1 cellular context compared by ENCODE assay signal in genomic region chr17:81057079-81057730, GRCh38.
A peak's percentile ranks its signal among the peaks of the same experiment; 100 is the strongest.
TF ChIP-seq lines count a peak whose summit lies in the region.

No MANE protein-coding gene starts in this region.

TF ChIP-seq in K562, 482 proteins besides CTCF, POLR2A, EP300 and RAD21 (continued from another document and continues in another):
- TF ChIP-seq ZBTB49 (CRISPR knock-in tag; IDR thresholded peaks at IDR 0.05; ENCODE audit: borderline replicate concordance): no peak
- no peak; the same call in 1 of the 2 replicates for TF ChIP-seq KLF6 (CRISPR knock-in tag; IDR thresholded peaks at IDR 0.05; ENCODE audit: borderline replicate concordance)
- TF ChIP-seq SFPQ (IDR thresholded peaks at IDR 0.05; ENCODE audit: low read depth, low read length): no peak
- TF ChIP-seq ZNF174 (CRISPR knock-in tag; IDR thresholded peaks at IDR 0.05): no peak
- no peak for TF ChIP-seq TEAD2 (tag; IDR thresholded peaks at IDR 0.05)
- TF ChIP-seq ATF2 (CRISPR knock-in tag; IDR thresholded peaks at IDR 0.05): no peak
- no peak for TF ChIP-seq RFX5 (IDR thresholded peaks at IDR 0.05; ENCODE audit: low read depth, low read length)
- no peak for TF ChIP-seq ZNF79 (CRISPR knock-in tag; IDR thresholded peaks at IDR 0.05; ENCODE audit: low read depth)
- no peak for TF ChIP-seq TAL1 (IDR thresholded peaks at IDR 0.05)
- no peak for TF ChIP-seq POLR2AphosphoS5 (IDR thresholded peaks at IDR 0.05; ENCODE audit: control insufficient read depth, insufficient read depth, low read depth, low read length)
- TF ChIP-seq ZNF609 (CRISPR knock-in tag; IDR thresholded peaks at IDR 0.05; ENCODE audit: borderline replicate concordance): no peak
- no peak for TF ChIP-seq ZNF408 (CRISPR knock-in tag; IDR thresholded peaks at IDR 0.05; ENCODE audit: low read depth)
- TF ChIP-seq HMG20A (CRISPR knock-in tag; conservative IDR thresholded peaks at IDR 0.05): no peak
- peak; percentile 95 for TF ChIP-seq ZNF263 (CRISPR knock-in tag; IDR thresholded peaks at IDR 0.05; ENCODE audit: borderline replicate concordance)
- TF ChIP-seq CREM (IDR thresholded peaks at IDR 0.05; ENCODE audit: low read depth): peak; percentile 19; the same call in 1 of the 2 replicates
- no peak for TF ChIP-seq ZBTB8A (IDR thresholded peaks at IDR 0.05; ENCODE audit: partially characterized antibody)
- no peak for TF ChIP-seq ZNF282 (CRISPR knock-in tag; IDR thresholded peaks at IDR 0.05)
- TF ChIP-seq SNIP1 (IDR thresholded peaks at IDR 0.05; ENCODE audit: low read depth): no peak
- no peak for TF ChIP-seq MXD1 (CRISPR knock-in tag; IDR thresholded peaks at IDR 0.05; ENCODE audit: borderline replicate concordance, poor library complexity, severe bottlenecking)
- TF ChIP-seq JUNB (CRISPR knock-in tag; conservative IDR thresholded peaks at IDR 0.05): no peak
- peak; percentile 47; the same call in 1 of the 2 replicates for TF ChIP-seq SPI1 (IDR thresholded peaks at IDR 0.05; ENCODE audit: borderline replicate concordance, low read depth, low read length)
- no peak for TF ChIP-seq ZNF75A (CRISPR knock-in tag; IDR thresholded peaks at IDR 0.05)
- peak; percentile 76 for TF ChIP-seq SMAD4 (CRISPR knock-in tag; conservative IDR thresholded peaks at IDR 0.05)
- peak; percentile 58 for TF ChIP-seq USF2 (CRISPR knock-in tag; IDR thresholded peaks at IDR 0.05)
- no peak for TF ChIP-seq DLX4 (CRISPR knock-in tag; IDR thresholded peaks at IDR 0.05)
- no peak for TF ChIP-seq FOXA3 (CRISPR knock-in tag; conservative IDR thresholded peaks at IDR 0.05 in 1 of 2, IDR thresholded peaks at IDR 0.05 in 1 of 2)
- TF ChIP-seq HNRNPK (IDR thresholded peaks at IDR 0.05; ENCODE audit: low read depth, low read length, poor library complexity, severe bottlenecking): no peak
- TF ChIP-seq FOXJ3 (CRISPR knock-in tag; IDR thresholded peaks at IDR 0.05): no peak
- no peak for TF ChIP-seq NCOA6 (IDR thresholded peaks at IDR 0.05)
- TF ChIP-seq ZNF740 (CRISPR knock-in tag; IDR thresholded peaks at IDR 0.05): 0 out of 2 replicates have a peak, but pooled peaks have one; percentile 16
- no peak; a peak in 1 of 4 replicates for TF ChIP-seq ZNF740 (tag; IDR thresholded peaks at IDR 0.05)
- peak; percentile 73 for TF ChIP-seq SP1 (CRISPR knock-in tag; IDR thresholded peaks at IDR 0.05)
- TF ChIP-seq BMI1 (IDR thresholded peaks at IDR 0.05; ENCODE audit: low read length): no peak
- TF ChIP-seq TRIM25 (IDR thresholded peaks at IDR 0.05; ENCODE audit: borderline replicate concordance): no peak
- no peak for TF ChIP-seq RBM25 (IDR thresholded peaks at IDR 0.05; ENCODE audit: low read depth, low read length, severe bottlenecking)
- no peak for TF ChIP-seq SRSF1 (IDR thresholded peaks at IDR 0.05; ENCODE audit: low read depth, low read length)
- TF ChIP-seq KDM5B (IDR thresholded peaks at IDR 0.05; ENCODE audit: insufficient replicate concordance, low read depth, low read length): no peak
- TF ChIP-seq CHD1 (IDR thresholded peaks at IDR 0.05; ENCODE audit: low read length): no peak
- TF ChIP-seq ZNF717 (CRISPR knock-in tag; IDR thresholded peaks at IDR 0.05): no peak
- no peak for TF ChIP-seq BCLAF1 (IDR thresholded peaks at IDR 0.05; ENCODE audit: borderline replicate concordance in 1 of 2, control insufficient read depth in 1 of 2, low read depth in 2 of 2, low read length in 1 of 2)
- TF ChIP-seq PTTG1 (tag; IDR thresholded peaks at IDR 0.05; ENCODE audit: low read depth): no peak
- peak; percentile 58; the same call in 1 of the 2 replicates for TF ChIP-seq MYNN (IDR thresholded peaks at IDR 0.05)
- TF ChIP-seq MYNN (CRISPR knock-in tag; IDR thresholded peaks at IDR 0.05): no peak
- TF ChIP-seq ZNF445 (CRISPR knock-in tag; IDR thresholded peaks at IDR 0.05; ENCODE audit: low read depth): no peak
- TF ChIP-seq SMARCE1 (IDR thresholded peaks at IDR 0.05): peak; percentile 64; the same call in 1 of the 2 replicates
- no peak for TF ChIP-seq ZNF785 (CRISPR knock-in tag; IDR thresholded peaks at IDR 0.05)
